11 cellular contexts compared by ENCODE assay signal in genomic region chr11:35151896-35152295, GRCh38. TPM values are rescaled to one million over a fixed set of nuclear protein-coding genes. Genes with fewer than 3 reads are reported as not detected.
DNase-seq lines count a peak whose midpoint lies in the region; ATAC-seq and TF ChIP-seq lines count a peak whose summit lies in the region.
"Had no signal": no experiment of that assay in that cellular context is flagged by ENCODE, and none has a peak within 500 bp of the region (broad histone marks: within the 10 kb centered on the region; RNA-seq: fewer than 3 reads in every experiment).

No MANE protein-coding gene starts in this region.

- no peak for ATAC-seq in stimulated activated naive CD8-positive, alpha-beta T cell treated with anti-CD3 and anti-CD28 coated beads, Interleukin-15, Interleukin-2, amounts not matched to agents 100 U/mL and 50 U/mL, for 24 hours
- ATAC-seq in omental fat pad (ENCODE audit: low FRiP score) (no peak), GM21528 (IDR thresholded peaks at IDR 0.05; ENCODE audit: low FRiP score, unreplicated experiment) (no peak)
- ATAC-seq: activated CD4-positive, CD25-positive, alpha-beta regulatory T cell treated with anti-CD3 and anti-CD28 coated beads, Interleukin-2, amount 50 U/mL, for 24 hours had no signal

- H4K5ac ChIP-seq in mesendoderm (ENCODE audit: low read length) = no peak overlapping the region

- no peaks in the 10 kb centered on the region for H3K27me3 Mint-ChIP-seq in stimulated activated naive CD8-positive, alpha-beta T cell treated with anti-CD3 and anti-CD28 coated beads, Interleukin-15, Interleukin-2, amounts not matched to agents 100 ng/mL and 50 ng/mL, for 24 hours
- no peaks in the 10 kb centered on the region for H3K27me3 Mint-ChIP-seq in activated naive CD8-positive, alpha-beta T cell treated with anti-CD3 and anti-CD28 coated beads for 36 hours

- no peaks in the 10 kb centered on the region for H3K36me3 ChIP-seq in mesendoderm (ENCODE audit: control insufficient read depth, insufficient read depth, low read length)

- peaks cover 84% of the 10 kb centered on the region for H3K36me3 Mint-ChIP-seq in stimulated activated naive CD8-positive, alpha-beta T cell treated with anti-CD3 and anti-CD28 coated beads, Interleukin-15, Interleukin-2, amounts not matched to agents 100 ng/mL and 50 ng/mL, for 24 hours (ENCODE audit: low read depth)
- peaks cover 96% of the 10 kb centered on the region for H3K36me3 Mint-ChIP-seq in activated naive CD8-positive, alpha-beta T cell treated with anti-CD3 and anti-CD28 coated beads for 36 hours

- H3K4me3 Mint-ChIP-seq in stimulated activated naive CD8-positive, alpha-beta T cell treated with anti-CD3 and anti-CD28 coated beads, Interleukin-15, Interleukin-2, amounts not matched to agents 100 ng/mL and 50 ng/mL, for 24 hours = no peak overlapping the region
- H3K4me3 Mint-ChIP-seq in activated naive CD8-positive, alpha-beta T cell treated with anti-CD3 and anti-CD28 coated beads for 36 hours = no peak overlapping the region
- H3K4me3 Mint-ChIP-seq: activated T-helper 1 cell treated with anti-CD3 and anti-CD28 coated beads, Interleukin-12 subunit alpha, Interleukin-12 subunit beta, Interleukin-2, Interleukin-4 antibody, amounts not matched to agents 30 ng/mL and 10 ng/mL and 1 ng/mL, durations not matched to agents 14 hours and 24 hours and 36 hours had no signal

- no peaks in the 10 kb centered on the region for H3K27me3 ChIP-seq in mesendoderm (ENCODE audit: insufficient read depth, low read length, poor library complexity)

- H2BK5ac ChIP-seq in mesendoderm (ENCODE audit: low read length) = no peak overlapping the region

- no peaks in the 10 kb centered on the region for H3K79me1 ChIP-seq in mesendoderm (ENCODE audit: low read length)

- peaks cover 100% of the 10 kb centered on the region for H3K4me1 Mint-ChIP-seq in stimulated activated naive CD8-positive, alpha-beta T cell treated with anti-CD3 and anti-CD28 coated beads, Interleukin-15, Interleukin-2, amounts not matched to agents 100 ng/mL and 50 ng/mL, for 24 hours (ENCODE audit: low read depth)
- peaks cover 92% of the 10 kb centered on the region for H3K4me1 Mint-ChIP-seq in activated naive CD8-positive, alpha-beta T cell treated with anti-CD3 and anti-CD28 coated beads for 36 hours

- H3K27ac Mint-ChIP-seq in stimulated activated naive CD8-positive, alpha-beta T cell treated with anti-CD3 and anti-CD28 coated beads, Interleukin-15, Interleukin-2, amounts not matched to agents 100 ng/mL and 50 ng/mL, for 24 hours = peak overlapping the region; percentile 100
- H3K27ac Mint-ChIP-seq in activated naive CD8-positive, alpha-beta T cell treated with anti-CD3 and anti-CD28 coated beads for 36 hours = peak overlapping the region; percentile 86

- H3K56ac ChIP-seq in mesendoderm (ENCODE audit: low read length) = no peak overlapping the region

- H2AK5ac ChIP-seq in mesendoderm (ENCODE audit: low read length) = no peak overlapping the region

- H3K23ac ChIP-seq in mesendoderm (ENCODE audit: low read length) = no peak overlapping the region

- no CpG with 5 or more reads among the region's 3 CpGs for WGBS in mesendoderm (ENCODE audit: extremely low coverage, insufficient coverage, low lambda C conversion rate)

- H3K4me3 ChIP-seq in mesendoderm (ENCODE audit: low read length) = no peak overlapping the region

- no peak overlapping the region for H3K4me2 ChIP-seq in mesendoderm (ENCODE audit: low read length)

- H3K4me1 ChIP-seq in mesendoderm (ENCODE audit: control insufficient read depth, low read depth, low read length) = peaks cover 19% of the 10 kb centered on the region

- H3K79me2 ChIP-seq in mesendoderm (ENCODE audit: control insufficient read depth, insufficient read depth, low read length) = no peaks in the 10 kb centered on the region

- no peak overlapping the region for H3K4ac ChIP-seq in mesendoderm (ENCODE audit: low read depth, low read length)

- H3K18ac ChIP-seq in mesendoderm (ENCODE audit: low read length) = no peak overlapping the region

- H3K9me3 Mint-ChIP-seq in stimulated activated naive CD8-positive, alpha-beta T cell treated with anti-CD3 and anti-CD28 coated beads, Interleukin-15, Interleukin-2, amounts not matched to agents 100 ng/mL and 50 ng/mL, for 24 hours = no peaks in the 10 kb centered on the region
- peaks cover 18% of the 10 kb centered on the region for H3K9me3 Mint-ChIP-seq in activated naive CD8-positive, alpha-beta T cell treated with anti-CD3 and anti-CD28 coated beads for 36 hours

- H2BK120ac ChIP-seq in mesendoderm (ENCODE audit: low read depth, low read length) = no peak overlapping the region

- no peak overlapping the region for H2BK15ac ChIP-seq in mesendoderm (replicated peaks; ENCODE audit: low read depth)

- H3K27ac ChIP-seq in mesendoderm (ENCODE audit: low read depth, low read length) = peak overlapping the region; percentile 45

- no peak for TF ChIP-seq CTCF in omental fat pad (IDR thresholded peaks at IDR 0.05)

- no peak overlapping the region for H4K8ac ChIP-seq in mesendoderm (ENCODE audit: low read depth, low read length)

- DNase-seq in stimulated activated naive CD8-positive, alpha-beta T cell treated with anti-CD3 and anti-CD28 coated beads, Interleukin-15, Interleukin-2, amounts not matched to agents 100 U/mL and 50 U/mL, for 24 hours = no peak
- no peak for DNase-seq in activated naive CD8-positive, alpha-beta T cell treated with anti-CD3 and anti-CD28 coated beads for 36 hours
- DNase-seq in mesendoderm (peak; percentile 96), AG08395 (ENCODE audit: low spot score) (no peak), NCI-H526 (lab: John Stamatoyannopoulos, UW) (no peak), omental fat pad (ENCODE audit: low spot score) (no peak)
- DNase-seq: NCI-H82 had no signal

- H3K9ac ChIP-seq in mesendoderm (ENCODE audit: low read length) = no peak overlapping the region

RNA-seq across cellular contexts. Expression of gene CD44, which starts 12.9 kb away (rescaled TPM):
- 100 to 1,000 TPM; 380 to 428 TPM for total RNA-seq in activated naive CD8-positive, alpha-beta T cell treated with anti-CD3 and anti-CD28 coated beads for 36 hours
- polyA plus RNA-seq in mesendoderm (2013, experiment 1 of 2) = 29.0 TPM
- 30.1 TPM for polyA plus RNA-seq in mesendoderm (2013, experiment 2 of 2)
- 100 to 1,000 TPM in 3 of 4 donors, 10 to 100 TPM in 1; 92.7 to 627 (median 158) TPM for total RNA-seq in omental fat pad
